ENCODE assay signal across 1 cellular context in the genomic region with DNA sequence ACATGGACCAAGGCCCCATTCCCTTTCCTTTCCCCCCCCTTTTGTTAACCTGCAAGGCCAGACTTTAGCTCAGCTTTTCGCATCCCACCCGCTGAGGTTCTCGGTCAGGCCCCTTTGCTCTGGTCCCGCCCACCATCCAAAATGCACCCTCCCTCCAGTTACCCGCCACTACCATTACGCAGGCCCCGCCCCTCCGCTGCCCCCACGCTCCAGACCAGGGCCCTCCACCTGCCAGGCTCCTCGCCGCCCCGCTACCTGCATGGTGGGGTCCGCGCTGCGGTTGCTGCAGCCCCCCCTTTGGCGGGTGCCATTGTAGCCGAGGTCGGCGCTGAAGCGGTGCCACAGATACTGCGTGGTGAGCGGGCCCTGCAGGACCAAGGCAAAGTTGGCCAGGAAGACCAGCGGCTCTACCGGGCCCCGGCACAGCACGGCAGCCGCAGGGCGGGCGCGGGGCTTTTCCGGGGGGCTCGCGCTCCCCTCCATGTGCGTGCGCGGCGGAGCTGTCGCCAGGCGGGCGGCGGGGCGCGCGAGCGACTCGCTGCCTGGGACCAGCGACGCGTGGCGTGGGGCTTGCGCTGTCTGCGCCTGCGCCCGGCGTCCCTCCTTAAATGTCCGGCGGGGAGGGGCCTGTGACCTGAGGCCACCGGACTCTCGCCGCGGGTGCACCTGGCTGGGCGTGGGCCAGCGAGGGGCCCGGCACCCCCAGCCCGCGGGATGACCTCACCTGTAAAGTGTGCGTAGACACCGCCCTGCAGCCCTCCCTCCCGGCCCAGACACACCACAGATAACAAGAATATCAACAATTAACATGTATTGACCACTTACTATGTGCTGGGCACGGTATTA.
TF ChIP-seq lines count a peak whose summit lies in the region.

TSS of gene SLC46A1 (minus strand) at position 581 of the 846 bp plus-strand sequence. CDS start at position 483, 98 bp downstream.

TF ChIP-seq in HEK293, 187 proteins besides CTCF, POLR2A, EP300 and RAD21 (continued from another document):
- TF ChIP-seq IKZF3 (tag by site-specific recombination; IDR thresholded peaks at IDR 0.05) (no peak), BCL11A (tag by site-specific recombination; IDR thresholded peaks at IDR 0.05; ENCODE audit: low read depth) (0 out of 2 replicates have a peak, but pooled peaks have one; percentile 26), ZNF843 (tag by site-specific recombination; IDR thresholded peaks at IDR 0.05) (peak; percentile 45; the same call in 1 of the 2 replicates), ZNF660 (tag by site-specific recombination; IDR thresholded peaks at IDR 0.05) (0 out of 2 replicates have a peak, but pooled peaks have one; percentile 17), ZNF692 (tag by site-specific recombination; IDR thresholded peaks at IDR 0.05) (peak; percentile 84), KLF9 (tag by site-specific recombination; IDR thresholded peaks at IDR 0.05; ENCODE audit: low read depth) (peak; percentile 96), ZFP69B (tag by site-specific recombination; IDR thresholded peaks at IDR 0.05) (peak; percentile 82; the same call in 1 of the 2 replicates), ZEB2 (tag by site-specific recombination; IDR thresholded peaks at IDR 0.05) (peak; percentile 31), ZNF19 (tag by site-specific recombination; IDR thresholded peaks at IDR 0.05; ENCODE audit: low read depth) (no peak), HIC1 (tag by site-specific recombination; IDR thresholded peaks at IDR 0.05) (peak; percentile 89), EGR2 (tag by site-specific recombination; IDR thresholded peaks at IDR 0.05; ENCODE audit: low read depth) (peak; percentile 66; the same call in 1 of the 2 replicates), PBX3 (CRISPR knock-in tag; IDR thresholded peaks at IDR 0.05) (0 out of 2 replicates have a peak, but pooled peaks have one; percentile 21), ZNF24 (tag by site-specific recombination; IDR thresholded peaks at IDR 0.05) (0 out of 2 replicates have a peak, but pooled peaks have one; percentile 22), ZBTB8A (tag by site-specific recombination; IDR thresholded peaks at IDR 0.05) (peak; percentile 27; the same call in 1 of the 2 replicates), ZNF248 (tag by site-specific recombination; IDR thresholded peaks at IDR 0.05) (no peak), ZNF311 (tag by site-specific recombination; IDR thresholded peaks at IDR 0.05; ENCODE audit: borderline replicate concordance) (no peak), ZBTB20 (tag by site-specific recombination; IDR thresholded peaks at IDR 0.05) (peak; percentile 91)
- TF ChIP-seq, protein P1, sequence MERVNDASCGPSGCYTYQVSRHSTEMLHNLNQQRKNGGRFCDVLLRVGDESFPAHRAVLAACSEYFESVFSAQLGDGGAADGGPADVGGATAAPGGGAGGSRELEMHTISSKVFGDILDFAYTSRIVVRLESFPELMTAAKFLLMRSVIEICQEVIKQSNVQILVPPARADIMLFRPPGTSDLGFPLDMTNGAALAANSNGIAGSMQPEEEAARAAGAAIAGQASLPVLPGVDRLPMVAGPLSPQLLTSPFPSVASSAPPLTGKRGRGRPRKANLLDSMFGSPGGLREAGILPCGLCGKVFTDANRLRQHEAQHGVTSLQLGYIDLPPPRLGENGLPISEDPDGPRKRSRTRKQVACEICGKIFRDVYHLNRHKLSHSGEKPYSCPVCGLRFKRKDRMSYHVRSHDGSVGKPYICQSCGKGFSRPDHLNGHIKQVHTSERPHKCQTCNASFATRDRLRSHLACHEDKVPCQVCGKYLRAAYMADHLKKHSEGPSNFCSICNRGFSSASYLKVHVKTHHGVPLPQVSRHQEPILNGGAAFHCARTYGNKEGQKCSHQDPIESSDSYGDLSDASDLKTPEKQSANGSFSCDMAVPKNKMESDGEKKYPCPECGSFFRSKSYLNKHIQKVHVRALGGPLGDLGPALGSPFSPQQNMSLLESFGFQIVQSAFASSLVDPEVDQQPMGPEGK (tag by site-specific recombination; IDR thresholded peaks at IDR 0.05) = peak; percentile 97
